ENCODE assay signal across 22 cellular contexts in the genomic region with DNA sequence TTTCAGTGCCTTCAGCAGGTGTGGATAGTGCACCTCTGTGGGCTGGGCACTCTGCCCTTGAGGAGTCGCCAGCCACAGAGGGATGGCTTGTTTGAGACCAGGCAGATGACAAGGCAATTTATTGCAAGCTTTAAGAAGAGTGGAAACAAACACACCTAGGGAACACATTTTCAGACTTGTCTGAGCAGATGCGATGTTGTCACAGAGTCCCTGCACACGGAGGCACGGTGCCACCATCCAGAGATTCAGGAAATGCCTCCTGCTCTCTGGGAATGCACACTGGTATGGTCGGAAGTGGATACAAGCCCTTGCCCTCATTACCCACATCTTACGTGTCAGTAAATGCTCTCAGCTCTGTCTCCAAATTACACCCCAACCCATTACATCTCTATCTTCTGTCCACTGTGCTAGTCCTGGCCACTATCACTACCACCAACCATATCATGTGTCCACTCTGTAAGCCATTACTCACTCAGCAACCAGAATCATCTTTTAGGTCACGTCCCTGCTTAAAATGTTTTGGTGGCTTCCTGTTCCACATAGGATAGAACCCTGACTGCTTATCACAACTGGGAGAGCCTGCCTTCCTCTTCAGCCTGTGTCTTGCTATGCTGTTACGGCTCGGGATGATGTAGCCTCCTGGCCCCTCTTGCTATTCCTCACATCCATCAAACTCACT.
DNase-seq lines count a peak whose midpoint lies in the region; ATAC-seq and TF ChIP-seq lines count a peak whose summit lies in the region.
"Had no signal": no experiment of that assay in that cellular context is flagged by ENCODE, and none has a peak within 500 bp of the region (broad histone marks: within the 10 kb centered on the region; RNA-seq: fewer than 3 reads in every experiment).

No MANE protein-coding gene starts in this region.

- 68 to 70% methylated on average over 9 of the region's 9 CpGs for WGBS in heart right ventricle, 2 donors
- 64% methylated on average over 7 of the region's 9 CpGs for WGBS in suprapubic skin

- peak overlapping the region; percentile 10 for H3K27ac Mint-ChIP-seq in nephron progenitor cell

- no peak for TF ChIP-seq CTCF in heart right ventricle (IDR thresholded peaks at IDR 0.05)
- no peak for TF ChIP-seq CTCF in nephron progenitor cell (IDR thresholded peaks at IDR 0.05)
- TF ChIP-seq CTCF in suprapubic skin (IDR thresholded peaks at IDR 0.05) = no peak

- ATAC-seq in heart right ventricle = peak in 6 of 8 donors; percentile 20 to 41 (median 32)
- ATAC-seq in Right ventricle myocardium inferior = no peak
- no peak for ATAC-seq in HG03095 (IDR thresholded peaks at IDR 0.05; ENCODE audit: unreplicated experiment)
- ATAC-seq: A549, GM12878 had no signal

- H3K4me3 ChIP-seq in heart right ventricle (no peak overlapping the region), suprapubic skin (no peak overlapping the region)
- H3K4me3 ChIP-seq: A549; BLaER1 treated with 17β-estradiol and CSF1 and Interleukin-3, amounts not matched to agents 10 nM and 100 nM; GM12878; Peyer's patch had no signal

- H3K9me3 ChIP-seq in heart right ventricle (no peaks in the 10 kb centered on the region), suprapubic skin (no peaks in the 10 kb centered on the region)
- H3K9me3 ChIP-seq: A549; BLaER1 treated with 17β-estradiol and CSF1 and Interleukin-3, amounts not matched to agents 10 nM and 100 nM; Peyer's patch; SK-N-SH had no signal

- peaks cover 20% of the 10 kb centered on the region for H3K27me3 Mint-ChIP-seq in nephron progenitor cell (ENCODE audit: low read depth, poor library complexity)

- H3K9me3 Mint-ChIP-seq in nephron progenitor cell = no peaks in the 10 kb centered on the region
- H3K9me3 Mint-ChIP-seq: CD8-positive, alpha-beta memory T cell had no signal

- no peak for TF ChIP-seq EP300 in suprapubic skin (IDR thresholded peaks at IDR 0.05)

- TF ChIP-seq POLR2A in suprapubic skin (IDR thresholded peaks at IDR 0.05) (no peak), erythroblast (IDR thresholded peaks at IDR 0.05; ENCODE audit: low read length) (no peak)

- H3K27me3 ChIP-seq in heart right ventricle (no peaks in the 10 kb centered on the region), suprapubic skin (no peaks in the 10 kb centered on the region)
- H3K27me3 ChIP-seq: BLaER1 treated with 17β-estradiol and CSF1 and Interleukin-3, amounts not matched to agents 10 nM and 100 nM; Peyer's patch had no signal

- intact Hi-C loops in heart right ventricle (cut with DNase I) = loop anchor here in 1 of 10 donors (10.0 kb wide), 1 partner anchor 46 kb away; no protein-coding TSS in a partner anchor
- intact Hi-C loops in Right ventricle myocardium inferior (cut with DNase I) = no loop called here

- H3K4me3 Mint-ChIP-seq in nephron progenitor cell = no peak overlapping the region
- H3K4me3 Mint-ChIP-seq: CD8-positive, alpha-beta memory T cell had no signal

- peaks cover 25% of the 10 kb centered on the region for H3K4me1 Mint-ChIP-seq in nephron progenitor cell

- DNase-seq in heart right ventricle = no peak
- no peak for DNase-seq in Right ventricle myocardium inferior (ENCODE audit: missing footprints)
- DNase-seq in nephron progenitor cell = no peak
- no peak for DNase-seq in suprapubic skin (ENCODE audit: low spot score in 2 of 2)
- DNase-seq in erythroblast (lab: John Stamatoyannopoulos, UW) = no peak
- DNase-seq in Ammon's horn (ENCODE audit: low spot score) = no peak
- DNase-seq: CD8-positive, alpha-beta memory T cell; DMS53; EL; GOT3; NCI-H1417 treated with DMSO at 0.1 percent for 48 hours; NCI-H187 treated with DMSO at 0.1 percent for 48 hours; NCI-H526 treated with DMSO at 0.1 percent for 48 hours; Peyer's patch; SHP77; SK-N-SH had no signal

- H3K27ac ChIP-seq in heart right ventricle (peak overlapping the region in 4 of 10 donors; percentile 27 to 68 (median 48)), cingulate gyrus (ENCODE audit: low read depth, low read length) (peak overlapping the region; percentile 34), suprapubic skin (peak overlapping the region; percentile 27)
- H3K27ac ChIP-seq: A549; BLaER1 treated with 17β-estradiol and CSF1 and Interleukin-3, amounts not matched to agents 10 nM and 100 nM; KMS-11; Peyer's patch had no signal

- H3K36me3 Mint-ChIP-seq in nephron progenitor cell (ENCODE audit: low read depth) = no peaks in the 10 kb centered on the region

- H3K4me1 ChIP-seq in heart right ventricle (peaks cover 11 to 57% (median 31%) of the 10 kb centered on the region in 9 donors), suprapubic skin (peaks cover 14% of the 10 kb centered on the region)
- H3K4me1 ChIP-seq: A549, Peyer's patch had no signal

- H3K36me3 ChIP-seq in heart right ventricle (no peaks in the 10 kb centered on the region), suprapubic skin (no peaks in the 10 kb centered on the region)
- H3K36me3 ChIP-seq: BLaER1 treated with 17β-estradiol and CSF1 and Interleukin-3, amounts not matched to agents 10 nM and 100 nM; Peyer's patch had no signal

Comparison
In these comparisons a context has a peak if more than half of its experiments do, and no peak if none do; other contexts are left out.
1. ATAC-seq: peak in heart right ventricle (6 of 8); none in Right ventricle myocardium inferior (single experiment) and HG03095 (single experiment).